ENCODE assay signal across 11 cellular contexts in genomic region chr11:1531418-1531817, GRCh38. TPM values are rescaled to one million over a fixed set of nuclear protein-coding genes. Genes with fewer than 3 reads are reported as not detected.
A peak's percentile ranks its signal among the peaks of the same experiment; 100 is the strongest.
DNase-seq lines count a peak whose midpoint lies in the region; ATAC-seq and TF ChIP-seq lines count a peak whose summit lies in the region.
"Had no signal": no experiment of that assay in that cellular context is flagged by ENCODE, and none has a peak within 500 bp of the region (broad histone marks: within the 10 kb centered on the region; RNA-seq: fewer than 3 reads in every experiment).

No MANE protein-coding gene starts in this region.

- intact Hi-C loops in psoas muscle (cut with DNase I), result loop anchor here in 1 of 2 donors (5.0 kb wide), 1 partner anchor 41 kb away; the partner anchor contains the start of gene DUSP8

- DNase-seq in G401 (ENCODE audit: low spot score) (peak; percentile 39), RWPE2 (ENCODE audit: low spot score) (no peak), psoas muscle (no peak), progenitor cell of endocrine pancreas (ENCODE audit: low spot score, unreplicated experiment) (no peak), mesenteric fat pad (ENCODE audit: low spot score) (no peak)
- DNase-seq: NCI-H526 treated with DMSO at 0.1 percent for 48 hours had no signal

- H3K36me3 ChIP-seq in RWPE2 (ENCODE audit: low read depth) (no peaks in the 10 kb centered on the region), psoas muscle (ENCODE audit: insufficient read depth in 1 of 2, low read depth in 1 of 2) (peaks cover 0 to 8% of the 10 kb centered on the region in 2 donors)

- no peaks in the 10 kb centered on the region for H3K36me3 Mint-ChIP-seq in progenitor cell of endocrine pancreas (ENCODE audit: insufficient read depth)

- no peaks in the 10 kb centered on the region for H3K9me3 Mint-ChIP-seq in progenitor cell of endocrine pancreas (ENCODE audit: low read depth)
- H3K9me3 Mint-ChIP-seq: memory B cell had no signal

- in situ Hi-C loops in G401 (cut with HindIII; ENCODE audit: low sequenced_read_pairs), result loop anchor here (10.0 kb wide), 1 partner anchor 93 kb away; the partner anchor contains the start of genes KRTAP5-4 and KRTAP5-5

- peaks cover 12% of the 10 kb centered on the region for H3K4me1 ChIP-seq in RWPE2 (ENCODE audit: insufficient read depth, poor library complexity, severe bottlenecking)
- peaks cover 90% of the 10 kb centered on the region for H3K4me1 ChIP-seq in psoas muscle

- peak overlapping the region; percentile 36 for H3K27ac ChIP-seq in RWPE2 (ENCODE audit: poor library complexity, severe bottlenecking)
- peak overlapping the region; percentile 89 for H3K27ac ChIP-seq in psoas muscle

- no peak for TF ChIP-seq CTCF in RWPE2 (IDR thresholded peaks at IDR 0.05; ENCODE audit: poor library complexity, severe bottlenecking)
- TF ChIP-seq CTCF in psoas muscle (IDR thresholded peaks at IDR 0.05), result no peak
- TF ChIP-seq CTCF in progenitor cell of endocrine pancreas (IDR thresholded peaks at IDR 0.05; ENCODE audit: unreplicated experiment), result no peak

- ATAC-seq in RWPE2 (ENCODE audit: low read depth), result 0 out of 3 replicates have a peak, but pooled peaks have one; percentile 36
- ATAC-seq in esophagus mucosa, result peak; percentile 55
- ATAC-seq in psoas muscle, result peak; percentile 39 to 69 (median 54)
- no peak for ATAC-seq in GM19324 (IDR thresholded peaks at IDR 0.05; ENCODE audit: low FRiP score, unreplicated experiment)
- no peak for ATAC-seq in HG02623 (IDR thresholded peaks at IDR 0.05; ENCODE audit: unreplicated experiment)

- no peaks in the 10 kb centered on the region for H3K4me1 Mint-ChIP-seq in progenitor cell of endocrine pancreas (ENCODE audit: low read depth)

- H3K27me3 ChIP-seq in RWPE2 (ENCODE audit: insufficient read depth, poor library complexity, severe bottlenecking) (no peaks in the 10 kb centered on the region), psoas muscle (ENCODE audit: insufficient read depth in 3 of 3, low read length in 2 of 3) (no peaks in the 10 kb centered on the region)

- 25 to 39% (median 27%) methylated on average over 8 of the region's 8 CpGs for WGBS in psoas muscle, 3 donors

- H3K27ac Mint-ChIP-seq in progenitor cell of endocrine pancreas, result no peak overlapping the region
- H3K27ac Mint-ChIP-seq: memory B cell had no signal

- H3K4me3 ChIP-seq in RWPE2 (ENCODE audit: severe bottlenecking) (no peak overlapping the region), psoas muscle (peak overlapping the region; percentile 15)

- H3K4me3 Mint-ChIP-seq in progenitor cell of endocrine pancreas (ENCODE audit: low read depth), result no peak overlapping the region
- H3K4me3 Mint-ChIP-seq: memory B cell had no signal

- no peaks in the 10 kb centered on the region for H3K27me3 Mint-ChIP-seq in progenitor cell of endocrine pancreas
- H3K27me3 Mint-ChIP-seq: memory B cell had no signal

- no peaks in the 10 kb centered on the region for H3K9me3 ChIP-seq in RWPE2 (ENCODE audit: severe bottlenecking)
- no peaks in the 10 kb centered on the region for H3K9me3 ChIP-seq in psoas muscle

RNA-seq across cellular contexts. Expression of gene DUSP8, which starts 40.7 kb away (rescaled TPM):
- total RNA-seq in G401 (2014; rRNA removed; shearing (Covaris generic)), result 1.5 and 8.9 TPM in 2 replicates
- 0.76 TPM for total RNA-seq in esophagus mucosa
- total RNA-seq in psoas muscle, result 10 to 100 TPM in 3 of 4 donors, 1 to 10 TPM in 1; 9.9 to 15.2 (median 14.0) TPM
- 1 to 10 TPM; 1.0 to 4.4 (median 3.5) TPM for polyA plus RNA-seq in psoas muscle
- 15.2 and 15.9 TPM in 2 replicates for total RNA-seq in progenitor cell of endocrine pancreas
- total RNA-seq in mesenteric fat pad, result 14.8 TPM

RNA-seq across cellular contexts. Expression of gene MOB2, which starts 44.8 kb away (rescaled TPM):
- total RNA-seq in G401 (2014; rRNA removed; shearing (Covaris generic)), result 27.4 and 39.9 TPM in 2 replicates
- total RNA-seq in esophagus mucosa (32.1 TPM), psoas muscle (10 to 100 TPM; 44.5 to 58.7 (median 52.4) TPM), progenitor cell of endocrine pancreas (30.4 and 33.3 TPM in 2 replicates), mesenteric fat pad (39.8 TPM)
- polyA plus RNA-seq in psoas muscle, result 10 to 100 TPM; 52.6 to 75.1 (median 74.2) TPM

RNA-seq across cellular contexts. Expression of gene KRTAP5-1, which starts 53.7 kb away (rescaled TPM):
- total RNA-seq in G401 (2014; rRNA removed; shearing (Covaris generic)), result not detected in 2 replicates
- total RNA-seq in esophagus mucosa (not detected), psoas muscle (not detected), progenitor cell of endocrine pancreas (not detected in 2 replicates), mesenteric fat pad (not detected)
- polyA plus RNA-seq in psoas muscle, result not detected
- total RNA-seq: subcutaneous adipose tissue had no signal

Comparison
In these comparisons a context has a peak if more than half of its experiments do, and no peak if none do; other contexts are left out.
1. ATAC-seq: peak in RWPE2 (single experiment), esophagus mucosa (single experiment) and psoas muscle (4 of 4); none in GM19324 (single experiment) and HG02623 (single experiment).